Comparison of ENCODE assay signal across 39 cellular contexts in genomic region chr4:85865256-85865655, GRCh38.
"Had no signal": no experiment of that assay in that cellular context is flagged by ENCODE, and none has a peak within 500 bp of the region (broad histone marks: within the 10 kb centered on the region; RNA-seq: fewer than 3 reads in every experiment).

No MANE protein-coding gene starts in this region.

- H3K36me3 ChIP-seq: brain microvascular endothelial cell, MG63, Peyer's patch had no signal

- DNase-seq: activated B cell treated with CpG ODN at 0.5 μM for 24 hours; activated CD4-positive, alpha-beta memory T cell treated with anti-CD3 and anti-CD28 coated beads for 36 hours; activated CD4-positive, alpha-beta T cell treated with anti-CD3 and anti-CD28 coated beads for 4 hours; activated CD4-positive, alpha-beta T cell treated with anti-CD3 and anti-CD28 coated beads, Interleukin-2, amount 50 U/mL, for 1 hour; activated CD4-positive, CD25-positive, alpha-beta regulatory T cell treated with anti-CD3 and anti-CD28 coated beads, Interleukin-2, amount 50 U/mL, for 72 hours; activated CD8-positive, alpha-beta memory T cell treated with anti-CD3 and anti-CD28 coated beads for 24 hours; activated CD8-positive, alpha-beta memory T cell treated with anti-CD3 and anti-CD28 coated beads, Interleukin-2, amount 10 ng/mL, durations not matched to agents 7 days and 5 days; activated CD8-positive, alpha-beta memory T cell treated with anti-CD3 and anti-CD28 coated beads, Interleukin-2, amount 50 U/mL, for 48 hours; activated effector memory CD4-positive, alpha-beta T cell treated with Interleukin-2 at 50 U/mL for 16 hours; activated naive CD4-positive, alpha-beta T cell treated with anti-CD3 and anti-CD28 coated beads, Interleukin-2, amount 50 U/mL, for 16 hours; activated naive CD8-positive, alpha-beta T cell treated with anti-CD3 and anti-CD28 coated beads for 36 hours; activated T-cell treated with anti-CD3 and anti-CD28 coated beads, Interleukin-2, amount 50 U/mL, for 48 hours; amniotic stem cell; aorta; brain microvascular endothelial cell; central memory CD4-positive, alpha-beta T cell; Kasumi-1; KG1; MG63; MV-4-11; NCI-H1092; NCI-H1417; NCI-H146; NCI-H187; NCI-H2029 treated with DMSO at 0.1 percent for 48 hours; NCI-H2107; NCI-H2171; NCI-H510A; NCI-H526; NCI-H748 treated with DMSO at 0.1 percent for 48 hours; NK-92 treated with Interleukin-12 subunit alpha and Interleukin-12 subunit beta, amount 100 ng/mL, for 24 hours; PC-3; Peyer's patch; SIG-M5; SW 1271; T-helper 1 cell; T-helper 2 cell; T-helper 9 cell had no signal

- H3K27ac ChIP-seq: brain microvascular endothelial cell, Peyer's patch, RWPE1 had no signal

- H3K4me3 ChIP-seq: MG63, Peyer's patch had no signal

- H3K9me3 ChIP-seq: MG63, Peyer's patch had no signal
